Comparison of ENCODE assay signal across 8 cellular contexts in genomic region chr11:72080326-72081183, GRCh38. TPM values are rescaled to one million over a fixed set of nuclear protein-coding genes. Genes with fewer than 3 reads are reported as not detected.
DNase-seq lines count a peak whose midpoint lies in the region; ATAC-seq and TF ChIP-seq lines count a peak whose summit lies in the region.

Gene LRRC51, plus strand, starts transcription at chr11:72080850. Its CDS starts 8,234 bp downstream, at chr11:72089084.
Gene NUMA1, minus strand, starts transcription at chr11:72080542. Its CDS starts 44,599 bp downstream, at chr11:72035943.

- H3K79me2 ChIP-seq in SU-DHL-6 (ENCODE audit: insufficient read depth, low read length), result peaks cover 45% of the 10 kb centered on the region

- peak within 1 kb of the TSS; percentile 58 for H3K4me3 ChIP-seq in GM12875 (ENCODE audit: low read depth, low read length)
- H3K4me3 ChIP-seq in SU-DHL-6 (ENCODE audit: insufficient read depth, low read length, poor library complexity, severe bottlenecking), result peak within 1 kb of the TSS; percentile 93
- H3K4me3 ChIP-seq in ovary, result peak within 1 kb of the TSS; percentile 63
- peak within 1 kb of the TSS; percentile 52 to 79 (median 59) for H3K4me3 ChIP-seq in thyroid gland (replicated peaks in 1 of 3)

- H3K27ac ChIP-seq in SU-DHL-6 (ENCODE audit: low read depth, low read length), result peak within 1 kb of the TSS; percentile 77
- peak within 1 kb of the TSS; percentile 36 to 89 for H3K27ac ChIP-seq in ovary
- peak within 1 kb of the TSS; percentile 73 to 90 (median 81) for H3K27ac ChIP-seq in thyroid gland

- H4K20me1 ChIP-seq in SU-DHL-6 (ENCODE audit: low read depth, low read length), result no peaks in the 10 kb centered on the region

- H3K9me2 ChIP-seq in SU-DHL-6 (replicated peaks; ENCODE audit: insufficient read depth, low read length), result no peaks in the 10 kb centered on the region

- TF ChIP-seq EP300 in ovary (IDR thresholded peaks at IDR 0.05), result peak; percentile 65

- TF ChIP-seq POLR2A in ovary (IDR thresholded peaks at IDR 0.05) (peak; percentile 53), thyroid gland (IDR thresholded peaks at IDR 0.05) (peak in 1 of 2 donors; percentile 75)

- 0 to 1% (median 0%) methylated on average over 60 of the region's 60 CpGs for WGBS in ovary, 3 donors
- WGBS in thyroid gland, 2 donors, result 0 to 1% methylated on average over 32 of the region's 60 CpGs

- no peaks in the 10 kb centered on the region for H3K4me1 ChIP-seq in ovary (ENCODE audit: insufficient read depth)
- peaks cover 7 to 12% of the 10 kb centered on the region in 2 donors for H3K4me1 ChIP-seq in thyroid gland

- intact Hi-C loops in Right ventricle myocardium superior (cut with DNase I), result loop anchor here (5.0 kb wide), 1 partner anchor 43 kb away; no protein-coding TSS in a partner anchor
- intact Hi-C loops in ovary (cut with DNase I), result loop anchor here in 1 of 4 donors (2.0 kb wide), 1 partner anchor 42 kb away; no protein-coding TSS in a partner anchor
- intact Hi-C loops in thyroid gland (cut with DNase I), result no loop called here

- H2AFZ ChIP-seq in SU-DHL-6 (ENCODE audit: low read depth, low read length, severe bottlenecking), result peak within 1 kb of the TSS; percentile 86

- H3F3A ChIP-seq in SU-DHL-6 (ENCODE audit: insufficient read depth), result 0 out of 2 replicates have a peak, but pooled peaks cover 8% of the 10 kb centered on the region

- peak within 1 kb of the TSS; percentile 75 for H3K9ac ChIP-seq in SU-DHL-6 (ENCODE audit: low read length)

- H3K27me3 ChIP-seq in SU-DHL-6 (ENCODE audit: low read length) (no peaks in the 10 kb centered on the region), ovary (no peaks in the 10 kb centered on the region), thyroid gland (no peaks in the 10 kb centered on the region)

- TF ChIP-seq CTCF in GM12875 (IDR thresholded peaks at IDR 0.05; ENCODE audit: borderline replicate concordance, insufficient read depth, low read depth, low read length) (no peak), SU-DHL-6 (IDR thresholded peaks at IDR 0.05; ENCODE audit: insufficient read depth, low read length, poor library complexity, severe bottlenecking) (no peak), ovary (IDR thresholded peaks at IDR 0.05) (no peak), thyroid gland (IDR thresholded peaks at IDR 0.05) (no peak)

- no peaks in the 10 kb centered on the region for H3K9me3 ChIP-seq in SU-DHL-6 (ENCODE audit: insufficient read depth, low read length)
- H3K9me3 ChIP-seq in ovary, result no peaks in the 10 kb centered on the region
- H3K9me3 ChIP-seq in thyroid gland, result no peaks in the 10 kb centered on the region

- ATAC-seq in HG02763 (IDR thresholded peaks at IDR 0.05; ENCODE audit: unreplicated experiment) (peak; percentile 92), Right ventricle myocardium superior (ENCODE audit: poor library complexity) (peak; percentile 98)

- H3K36me3 ChIP-seq in SU-DHL-6 (ENCODE audit: low read length), result no peaks in the 10 kb centered on the region
- H3K36me3 ChIP-seq in ovary, result no peaks in the 10 kb centered on the region
- H3K36me3 ChIP-seq in thyroid gland, result no peaks in the 10 kb centered on the region

- H3K4me2 ChIP-seq in SU-DHL-6 (ENCODE audit: low read depth, low read length, poor library complexity, severe bottlenecking), result peak within 1 kb of the TSS; percentile 94

- DNase-seq in NCI-H1417 (lab: John Stamatoyannopoulos, UW) (peak; percentile 99 to 100 (median 100)), Right ventricle myocardium superior (peak; percentile 100), ovary (peak; percentile 99 to 100 (median 99)), thyroid gland (peak; percentile 100)
- peak; percentile 97 for DNase-seq in activated naive CD8-positive, alpha-beta T cell treated with anti-CD3 and anti-CD28 coated beads, Interleukin-2, amount 50 U/mL, for 16 hours (ENCODE audit: low read depth, low spot score)

RNA-seq across cellular contexts. Expression of gene LRRC51, which starts in this region (rescaled TPM):
- total RNA-seq in Right ventricle myocardium superior (6.4 TPM), ovary (10 to 100 TPM in 3 of 7 donors, 1 to 10 TPM in 4; 7.2 to 21.0 (median 9.5) TPM), thyroid gland (10 to 100 TPM; 13.0 to 24.5 (median 14.1) TPM)
- polyA plus RNA-seq in ovary, result 10 to 100 TPM in 1 of 2 donors, 1 to 10 TPM in 1; 9.6 to 20.9 TPM

RNA-seq across cellular contexts. Expression of gene NUMA1, which starts in this region (rescaled TPM):
- total RNA-seq in Right ventricle myocardium superior (75.0 TPM), ovary (100 to 1,000 TPM; 190 to 270 (median 252) TPM), thyroid gland (100 to 1,000 TPM; 259 to 342 (median 280) TPM)
- 100 to 1,000 TPM; 156 to 235 TPM for polyA plus RNA-seq in ovary

Comparison
In these comparisons a context has a peak if more than half of its experiments do, and no peak if none do; other contexts are left out.
1. Peak in every context shown above with its lines: DNase-seq, ATAC-seq, H3K4me3 ChIP-seq and H3K27ac ChIP-seq.